Comparison of ENCODE assay signal across 9 cellular contexts in genomic region chr17:27428781-27429505, GRCh38.
"Had no signal": no experiment of that assay in that cellular context is flagged by ENCODE, and none has a peak within 500 bp of the region (broad histone marks: within the 10 kb centered on the region; RNA-seq: fewer than 3 reads in every experiment).

No MANE protein-coding gene starts in this region.

- FAIRE-seq: HTR-8/SVneo, K562 had no signal

- ATAC-seq: HCT116, K562 had no signal

- DNase-seq: GM23248, GOT3, H7, HFFc6, IMR-90 had no signal

- H3K4me1 ChIP-seq: HAP-1 had no signal

- H3K9me3 ChIP-seq: HAP-1 had no signal

- H3K27ac Mint-ChIP-seq: HFFc6 had no signal

- H3K4me3 Mint-ChIP-seq: HFFc6 had no signal

- H2AFZ ChIP-seq: GM23248 had no signal

- H3K36me3 ChIP-seq: HAP-1 had no signal

- H3K9ac ChIP-seq: GM23248 had no signal

- H3K4me3 ChIP-seq: GM23248, HAP-1, K562 had no signal

- H3K9me3 Mint-ChIP-seq: HFFc6 had no signal

- H3K27ac ChIP-seq: GM23248 had no signal
